ENCODE assay signal across 8 cellular contexts in genomic region chrX:105190252-105190853, GRCh38. TPM values are rescaled to one million over a fixed set of nuclear protein-coding genes. Genes with fewer than 3 reads are reported as not detected.
A peak's percentile ranks its signal among the peaks of the same experiment; 100 is the strongest.
DNase-seq lines count a peak whose midpoint lies in the region; ATAC-seq, FAIRE-seq and TF ChIP-seq lines count a peak whose summit lies in the region.

No MANE protein-coding gene starts in this region.

- no peaks in the 10 kb centered on the region for H3K27me3 ChIP-seq in liver (ENCODE audit: control insufficient read depth in 4 of 4, insufficient read depth in 4 of 4, low read length in 3 of 4)

- no peaks in the 10 kb centered on the region for H3K36me3 ChIP-seq in liver (ENCODE audit: control insufficient read depth in 4 of 4, insufficient read depth in 3 of 4, low read depth in 1 of 4, low read length in 3 of 4)

- no peaks in the 10 kb centered on the region for H3K4me1 ChIP-seq in liver (ENCODE audit: control insufficient read depth in 4 of 4, insufficient read depth in 4 of 4, low read length in 3 of 4)

- no peak overlapping the region for H3K9ac ChIP-seq in liver (ENCODE audit: low read depth in 1 of 2, low read length in 2 of 2)

- FAIRE-seq in HTR-8/SVneo (lab: Jason Lieb, UNC), result no peak

- DNase-seq in NOMO-1 treated with DMSO at 0.1 percent for 48 hours (lab: John Stamatoyannopoulos, UW; ENCODE audit: unreplicated experiment), result peak; percentile 48
- no peak for DNase-seq in NOMO-1 treated with dmso at 0.1 percent for 144 hours (lab: John Stamatoyannopoulos, UW; ENCODE audit: unreplicated experiment)
- peak; percentile 2 for DNase-seq in HTR-8/SVneo (ENCODE audit: insufficient read length, low spot score)
- peak; percentile 40 for DNase-seq in astrocyte of the spinal cord (ENCODE audit: low read depth, low spot score)
- DNase-seq in cortex of kidney (lab: John Stamatoyannopoulos, UW), result no peak
- no peak for DNase-seq in activated gamma-delta T cell treated with Interleukin-2 at 50 U/mL for 16 hours

- no peaks in the 10 kb centered on the region for H3K9me3 ChIP-seq in liver (ENCODE audit: control insufficient read depth in 4 of 4, low read length in 3 of 4)

- TF ChIP-seq RAD21 in liver (IDR thresholded peaks at IDR 0.05), result peak; percentile 77 to 81

- no peak for ATAC-seq in HG03521 (IDR thresholded peaks at IDR 0.05; ENCODE audit: unreplicated experiment)

- WGBS in liver, result 3% methylated on average over 2 of the region's 2 CpGs

- no peak overlapping the region for H3K27ac ChIP-seq in liver (ENCODE audit: low read depth in 1 of 2, low read length in 2 of 2)

- no peak overlapping the region for H3K4me3 ChIP-seq in astrocyte of the spinal cord (ENCODE audit: low read depth, low read length)
- H3K4me3 ChIP-seq in liver (ENCODE audit: low read depth in 1 of 3, low read length in 3 of 3), result no peak overlapping the region

- peak; percentile 78 for TF ChIP-seq CTCF in astrocyte of the spinal cord (IDR thresholded peaks at IDR 0.05; ENCODE audit: low read depth, low read length)
- peak; percentile 87 for TF ChIP-seq CTCF in liver (IDR thresholded peaks at IDR 0.05; ENCODE audit: low read depth, low read length, missing input control)

- in situ Hi-C loops in astrocyte of the spinal cord (cut with HindIII; ENCODE audit: low sequenced_read_pairs), result no loop called here

TF ChIP-seq in liver, 16 proteins besides CTCF, POLR2A, EP300 and RAD21:
- TF ChIP-seq ATF3 (IDR thresholded peaks at IDR 0.05), result no peak
- no peak for TF ChIP-seq FOXA2 (IDR thresholded peaks at IDR 0.05)
- TF ChIP-seq EGR1 (IDR thresholded peaks at IDR 0.05; ENCODE audit: low read depth in 2 of 2), result no peak
- TF ChIP-seq HNF4A (conservative IDR thresholded peaks at IDR 0.05), result no peak
- TF ChIP-seq ZBTB33 (IDR thresholded peaks at IDR 0.05), result no peak
- TF ChIP-seq NR2F2 (IDR thresholded peaks at IDR 0.05), result no peak
- TF ChIP-seq TAF1 (conservative IDR thresholded peaks at IDR 0.05), result no peak
TF ChIP-seq in liver: peak in this region for 0.

RNA-seq across cellular contexts. Expression of gene TEX13A, which starts 30.1 kb away (rescaled TPM):
- total RNA-seq in liver, result not detected
- not detected for polyA plus RNA-seq in liver

Comparison
In these comparisons a context has a peak if more than half of its experiments do, and no peak if none do; other contexts are left out.
1. DNase-seq: peak in NOMO-1 treated with DMSO at 0.1 percent for 48 hours (single experiment), HTR-8/SVneo (single experiment) and astrocyte of the spinal cord (single experiment); none in NOMO-1 treated with dmso at 0.1 percent for 144 hours (single experiment), cortex of kidney (single experiment) and activated gamma-delta T cell treated with Interleukin-2 at 50 U/mL for 16 hours (single experiment).